ENCODE assay signal across 9 cellular contexts in genomic region chr19:16366433-16367268, GRCh38. TPM values are rescaled to one million over a fixed set of nuclear protein-coding genes. Genes with fewer than 3 reads are reported as not detected.
DNase-seq lines count a peak whose midpoint lies in the region; ATAC-seq, FAIRE-seq and TF ChIP-seq lines count a peak whose summit lies in the region.
"Had no signal": no experiment of that assay in that cellular context is flagged by ENCODE, and none has a peak within 500 bp of the region (broad histone marks: within the 10 kb centered on the region; RNA-seq: fewer than 3 reads in every experiment).

No MANE protein-coding gene starts in this region.

- H3K4me2 ChIP-seq in K562 (ENCODE audit: insufficient read depth, low read length), result no peak overlapping the region

- H3K4me1 ChIP-seq in cardiac muscle cell (ENCODE audit: low read depth) (peaks cover 10% of the 10 kb centered on the region), K562 (replicated peaks in 1 of 2; ENCODE audit: control insufficient read depth in 2 of 2, insufficient read depth in 2 of 2, low read length in 2 of 2) (peaks cover 11 to 23% of the 10 kb centered on the region in 2 experiments), prostate gland (replicated peaks) (peaks cover 19% of the 10 kb centered on the region)

- H3K4me3 ChIP-seq in cardiac muscle cell, result no peak overlapping the region
- no peak overlapping the region for H3K4me3 ChIP-seq in K562
- H3K4me3 ChIP-seq in prostate gland, result no peak overlapping the region

- no peak for TF ChIP-seq EP300 in K562 (IDR thresholded peaks at IDR 0.05; ENCODE audit: low read length)

- in situ Hi-C loops in K562 (cut with MboI), result no loop called here

- FAIRE-seq in K562 (lab: Jason Lieb, UNC), result peak; percentile 61

- no peak for TF ChIP-seq RAD21 in K562 (CRISPR knock-in tag; conservative IDR thresholded peaks at IDR 0.05 in 1 of 2, IDR thresholded peaks at IDR 0.05 in 1 of 2)

- TF ChIP-seq CTCF in cardiac muscle cell (IDR thresholded peaks at IDR 0.05; ENCODE audit: low read depth, low read length) (no peak), K562 (IDR thresholded peaks at IDR 0.05 in 2 of 3, conservative IDR thresholded peaks at IDR 0.05 in 1 of 3; ENCODE audit: insufficient read depth in 2 of 3, low read depth in 1 of 3, low read length in 3 of 3) (no peak), prostate gland (IDR thresholded peaks at IDR 0.05) (no peak)

- CTCF ChIA-PET in K562 (lab: Yijun Ruan, JAX; ENCODE audit: low intra/inter-chr PET ratio), result interaction anchor here (0.6 kb wide), 1 partner anchor 565 kb away, joined by 3 read pairs; no protein-coding TSS in a partner anchor

- DNase-seq in cardiac muscle cell (ENCODE audit: low read depth in 1 of 2, low spot score in 1 of 2), result no peak
- no peak for DNase-seq in left cardiac atrium
- peak; percentile 66 for DNase-seq in NAMALWA (ENCODE audit: low spot score)
- DNase-seq in K562 (ENCODE audit: extremely low read depth in 1 of 4, low spot score in 3 of 4), result no peak
- DNase-seq in stimulated activated CD4-positive, alpha-beta T cell treated with anti-CD3 and anti-CD28 coated beads, Interleukin-4, amount 100 ng/mL, for 4 hours, result peak; percentile 33 to 69
- no peak for DNase-seq in prostate gland (ENCODE audit: low spot score)
- DNase-seq in NCI-H128 (lab: John Stamatoyannopoulos, UW; ENCODE audit: unreplicated experiment), result no peak
- no peak for DNase-seq in HuH-7 (ENCODE audit: low spot score)

- no TSS peak for BruUV-seq in K562 (replicated peaks; lab: Mats Ljungman, UMichigan)

- H3K27ac ChIP-seq in cardiac muscle cell (peak overlapping the region; percentile 22), K562 (ENCODE audit: extremely low read depth, low read depth, low read length) (no peak overlapping the region), prostate gland (no peak overlapping the region)
- H3K27ac ChIP-seq: C4-2B had no signal

- POLR2A ChIA-PET in K562 (lab: Yijun Ruan, JAX), result interaction anchor here (0.8 kb wide), 1 partner anchor 51 kb away, joined by 3 read pairs; no protein-coding TSS in a partner anchor

- intact Hi-C loops in left cardiac atrium (cut with DNase I), result no loop called here
- intact Hi-C loops in K562 (cut with micrococcal nuclease), result no loop called here
- intact Hi-C loops in prostate gland (cut with DNase I), result no loop called here

- H3K36me3 ChIP-seq in cardiac muscle cell (no peaks in the 10 kb centered on the region), K562 (ENCODE audit: control insufficient read depth, insufficient read depth, low read length) (no peaks in the 10 kb centered on the region; the same call in 2 of the 3 replicates), prostate gland (no peaks in the 10 kb centered on the region)

- ATAC-seq in left cardiac atrium (no peak), K562 (no peak)

- no peak overlapping the region for H3K9ac ChIP-seq in K562 (ENCODE audit: insufficient read depth in 1 of 2, low read depth in 2 of 2, low read length in 2 of 2)

- no peaks in the 10 kb centered on the region for H3K79me2 ChIP-seq in K562 (ENCODE audit: control insufficient read depth, insufficient read depth, low read length)

- no peak overlapping the region for H2AFZ ChIP-seq in K562 (ENCODE audit: low read depth, low read length)

- TF ChIP-seq POLR2A in K562 (conservative IDR thresholded peaks at IDR 0.05) (no peak), prostate gland (IDR thresholded peaks at IDR 0.05) (no peak)

- H3K27me3 ChIP-seq in cardiac muscle cell (no peaks in the 10 kb centered on the region), K562 (ENCODE audit: control insufficient read depth in 2 of 2, insufficient read depth in 2 of 2, low read length in 2 of 2) (no peaks in the 10 kb centered on the region), prostate gland (replicated peaks; ENCODE audit: insufficient read depth) (no peaks in the 10 kb centered on the region)

- H3K9me3 ChIP-seq in cardiac muscle cell (ENCODE audit: low read depth) (no peaks in the 10 kb centered on the region), K562 (replicated peaks; ENCODE audit: control insufficient read depth, insufficient read depth, low read depth, low read length) (no peaks in the 10 kb centered on the region), prostate gland (no peaks in the 10 kb centered on the region)

- H4K20me1 ChIP-seq in K562 (replicated peaks; ENCODE audit: control insufficient read depth, insufficient read depth, low read length), result peaks cover 7% of the 10 kb centered on the region; the same call in 1 of the 2 replicates

- no peaks in the 10 kb centered on the region for H3K9me1 ChIP-seq in K562 (ENCODE audit: control insufficient read depth, insufficient read depth, low read length)

- WGBS in K562 (ENCODE audit: insufficient coverage, low coverage, missing lambda C conversion rate), result 62% methylated on average over 26 of the region's 26 CpGs
- 70% methylated on average over 26 of the region's 26 CpGs for WGBS in prostate gland

TF ChIP-seq in K562, 482 proteins besides CTCF, POLR2A, EP300 and RAD21 (continues in another document):
- TF ChIP-seq ZNF318 (IDR thresholded peaks at IDR 0.05; ENCODE audit: borderline replicate concordance in 1 of 2, low read depth in 1 of 2), result no peak
- no peak for TF ChIP-seq NR2F6 (CRISPR knock-in tag; IDR thresholded peaks at IDR 0.05)

RNA-seq across cellular contexts. Expression of gene KLF2, which starts 42.0 kb away (rescaled TPM):
- total RNA-seq in cardiac muscle cell, result 7.8 and 13.4 TPM in 2 replicates
- polyA plus RNA-seq in cardiac muscle cell, result 10.9 and 12.1 TPM in 2 replicates
- 10 to 100 TPM; 66.4 to 77.5 TPM for total RNA-seq in left cardiac atrium
- not detected in 2 replicates for total RNA-seq in K562 (2011; cell fraction: chromatin; rRNA removed; ENCODE audit: low replicate concordance)
- total RNA-seq in K562 (2011; cell fraction: nucleolus; rRNA removed), result 0.17 and 0.26 TPM in 2 replicates
- total RNA-seq in K562 (2011; cell fraction: nucleoplasm; rRNA removed), result not detected in 2 replicates
- 0.20 TPM in 1 of 2 replicates, not detected in the other for total RNA-seq in K562 (2014; rRNA removed)
- 0.07 TPM in 1 of 2 replicates, not detected in the other for total RNA-seq in K562 (2014; rRNA removed; fragmentation: Illumina TruSeq; extraction: Trizol)
- total RNA-seq in K562 (2015; rRNA removed; fragmentation: Illumina TruSeq; extraction: Trizol), result not detected in 2 replicates
- total RNA-seq in K562 (2021), result 0.71 and 1.3 TPM in 2 replicates
- polyA plus RNA-seq in K562 (2011; rRNA removed), result not detected in 2 replicates
- polyA plus RNA-seq in K562 (2011; cell fraction: cytosol; rRNA removed), result 0.04 and 0.22 TPM in 2 replicates
- polyA plus RNA-seq in K562 (2011; cell fraction: nucleus; rRNA removed), result 0.17 and 0.40 TPM in 2 replicates
- 0.22 and 1.9 TPM in 2 replicates for polyA plus RNA-seq in K562 (2012)
- polyA plus RNA-seq in K562 (2014; fragmentation: Illumina TruSeq; extraction: Trizol), result not detected in 2 replicates
- not detected for polyA plus RNA-seq in K562 (2014; fragmentation: Nextera tagmentation; extraction: Ambion mirVana)
- 0.19 TPM in 1 of 2 replicates, not detected in the other for polyA plus RNA-seq in K562 (2014; rRNA removed)
- not detected in 2 replicates for polyA minus RNA-seq in K562 (2011; rRNA and poly(A)+ RNA removed)
- polyA minus RNA-seq in K562 (2011; cell fraction: cytosol; rRNA and poly(A)+ RNA removed), result not detected in 2 replicates
- polyA minus RNA-seq in K562 (2011; cell fraction: nucleus; rRNA and poly(A)+ RNA removed), result not detected in 2 replicates
- total RNA-seq in prostate gland, result 10 to 100 TPM; 19.8 to 24.4 TPM

Comparison
In these comparisons a context has a peak if more than half of its experiments do, and no peak if none do; other contexts are left out.
1. DNase-seq: peak in NAMALWA (single experiment) and stimulated activated CD4-positive, alpha-beta T cell treated with anti-CD3 and anti-CD28 coated beads, Interleukin-4, amount 100 ng/mL, for 4 hours (2 of 2); none in cardiac muscle cell (0 of 2), left cardiac atrium (single experiment), K562 (0 of 4), prostate gland (single experiment), NCI-H128 (single experiment) and HuH-7 (single experiment).